Comparison of ENCODE assay signal across 25 cellular contexts in the genomic region with DNA sequence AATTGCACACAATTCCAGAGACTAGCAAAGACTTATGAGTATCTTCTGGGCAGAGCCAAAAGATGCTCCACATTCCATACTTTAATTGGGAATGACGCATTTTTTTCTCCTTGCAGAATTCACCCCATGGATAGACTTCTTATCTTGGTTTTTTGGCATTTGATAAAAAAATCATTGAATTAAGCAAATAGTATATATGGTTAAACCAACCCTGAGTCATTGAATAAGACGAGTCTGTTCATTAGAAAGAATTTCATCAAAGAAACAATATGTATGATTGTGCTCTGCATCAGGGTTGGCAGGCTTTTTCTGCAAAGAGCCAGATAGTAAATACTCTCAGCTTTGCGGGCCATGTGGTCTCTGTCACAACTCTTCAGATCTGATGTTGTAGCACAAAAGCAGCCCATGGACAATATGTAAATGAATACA. TPM values are rescaled to one million over a fixed set of nuclear protein-coding genes. Genes with fewer than 3 reads are reported as not detected.
A peak's percentile ranks its signal among the peaks of the same experiment; 100 is the strongest.
DNase-seq lines count a peak whose midpoint lies in the region; FAIRE-seq and TF ChIP-seq lines count a peak whose summit lies in the region.
"Had no signal": no experiment of that assay in that cellular context is flagged by ENCODE, and none has a peak within 500 bp of the region (broad histone marks: within the 10 kb centered on the region; RNA-seq: fewer than 3 reads in every experiment).

No MANE protein-coding gene starts in this region.

- H3K4me2 ChIP-seq in smooth muscle cell, result peak overlapping the region; percentile 69
- H3K4me2 ChIP-seq: BLaER1 treated with 17β-estradiol and CSF1 and Interleukin-3, amounts not matched to agents 10 nM and 100 nM had no signal

- no peak for FAIRE-seq in small intestine (lab: Jason Lieb, UNC)
- FAIRE-seq: A204.1, GM12892, H1 had no signal

- H3K4me1 ChIP-seq in smooth muscle cell (ENCODE audit: low read depth) (peaks cover 7% of the 10 kb centered on the region), small intestine (ENCODE audit: control insufficient read depth in 2 of 2, insufficient read depth in 1 of 2, low read depth in 1 of 2, low read length in 1 of 2) (no peaks in the 10 kb centered on the region)
- H3K4me1 ChIP-seq: BE2C; BLaER1 treated with 17β-estradiol and CSF1 and Interleukin-3, amounts not matched to agents 10 nM and 100 nM had no signal

- H3K27ac ChIP-seq in smooth muscle cell (ENCODE audit: low read depth), result peak overlapping the region; percentile 80
- H3K27ac ChIP-seq in small intestine (ENCODE audit: low read depth in 1 of 2, low read length in 1 of 2), result no peak overlapping the region
- H3K27ac ChIP-seq: 22Rv1; BLaER1 treated with 17β-estradiol and CSF1 and Interleukin-3, amounts not matched to agents 10 nM and 100 nM; GM23248 had no signal

- no peaks in the 10 kb centered on the region for H3K79me2 ChIP-seq in smooth muscle cell (ENCODE audit: low read depth)

- H3K9me3 ChIP-seq in smooth muscle cell (replicated peaks; ENCODE audit: low read depth) (no peaks in the 10 kb centered on the region), small intestine (ENCODE audit: control insufficient read depth, low read depth) (no peaks in the 10 kb centered on the region)
- H3K9me3 ChIP-seq: BE2C; BLaER1 treated with 17β-estradiol and CSF1 and Interleukin-3, amounts not matched to agents 10 nM and 100 nM had no signal

- no peak overlapping the region for H2AFZ ChIP-seq in smooth muscle cell (ENCODE audit: low read depth)

- H3K9ac ChIP-seq in smooth muscle cell (ENCODE audit: low read depth), result no peak overlapping the region
- H3K9ac ChIP-seq: BLaER1 treated with 17β-estradiol and CSF1 and Interleukin-3, amounts not matched to agents 10 nM and 100 nM; GM23248 had no signal

- TF ChIP-seq CTCF in smooth muscle cell (IDR thresholded peaks at IDR 0.05; ENCODE audit: borderline replicate concordance, insufficient read depth, poor library complexity, severe bottlenecking), result no peak

- H3K27me3 ChIP-seq in smooth muscle cell (ENCODE audit: low read depth) (no peaks in the 10 kb centered on the region), small intestine (ENCODE audit: control insufficient read depth in 2 of 2, insufficient read depth in 2 of 2, low read length in 2 of 2) (no peaks in the 10 kb centered on the region)
- H3K27me3 ChIP-seq: BE2C; BLaER1 treated with 17β-estradiol and CSF1 and Interleukin-3, amounts not matched to agents 10 nM and 100 nM had no signal

- peaks cover 18% of the 10 kb centered on the region for H3F3A ChIP-seq in smooth muscle cell (ENCODE audit: low read depth)

- WGBS in smooth muscle cell (ENCODE audit: low lambda C conversion rate), result 14% methylated on average over 3 of the region's 3 CpGs
- WGBS in small intestine, 3 donors, result 79 to 92% (median 84%) methylated on average over 3 of the region's 3 CpGs

- DNase-seq in COLO829 (ENCODE audit: low spot score), result peak; percentile 71
- DNase-seq in RPMI7951 (ENCODE audit: low read depth), result peak; percentile 27
- DNase-seq in amniotic epithelial cell (ENCODE audit: low read depth), result peak; percentile 65
- no peak for DNase-seq in smooth muscle cell (lab: John Stamatoyannopoulos, UW; ENCODE audit: unreplicated experiment)
- DNase-seq in DMS 273 (lab: John Stamatoyannopoulos, UW; ENCODE audit: unreplicated experiment), result no peak
- DNase-seq in NCI-H2196 (lab: John Stamatoyannopoulos, UW; ENCODE audit: unreplicated experiment), result no peak
- DNase-seq in small intestine, result no peak
- DNase-seq: AML-193; BE2C; Calu3; CD4-positive, alpha-beta T cell; CD8-positive, alpha-beta memory T cell; COR-L47; DMS153; DMS79; GF-D8; GM23248; H7; HCEC 1CT had no signal

- H3K4me3 ChIP-seq in smooth muscle cell (peak overlapping the region; percentile 8), small intestine (ENCODE audit: low read depth in 1 of 2, low read length in 2 of 2) (no peak overlapping the region)
- H3K4me3 ChIP-seq: BLaER1 treated with 17β-estradiol and CSF1 and Interleukin-3, amounts not matched to agents 10 nM and 100 nM; GM23248 had no signal

- no peaks in the 10 kb centered on the region for H4K20me1 ChIP-seq in smooth muscle cell (ENCODE audit: low read depth)
- H4K20me1 ChIP-seq: BLaER1 treated with 17β-estradiol and CSF1 and Interleukin-3, amounts not matched to agents 10 nM and 100 nM had no signal

- H3K36me3 ChIP-seq in smooth muscle cell (ENCODE audit: low read depth) (no peaks in the 10 kb centered on the region), small intestine (ENCODE audit: control insufficient read depth in 2 of 2, insufficient read depth in 2 of 2, low read length in 2 of 2) (no peaks in the 10 kb centered on the region)
- H3K36me3 ChIP-seq: BE2C; BLaER1 treated with 17β-estradiol and CSF1 and Interleukin-3, amounts not matched to agents 10 nM and 100 nM had no signal

RNA-seq across cellular contexts. Expression of a gene that starts 9.2 kb away (rescaled TPM):
- total RNA-seq in RPMI7951 (2014; rRNA removed; shearing (Covaris generic)), result 3.5 and 3.8 TPM in 2 replicates
- total RNA-seq in smooth muscle cell, result 99.5 and 125 TPM in 2 replicates
- polyA plus RNA-seq in smooth muscle cell, result 118 and 128 TPM in 2 replicates
- 10 to 100 TPM in 2 of 3 donors, 1 to 10 TPM in 1; 2.2 to 16.3 (median 11.9) TPM for polyA plus RNA-seq in small intestine
- total RNA-seq: Calu3; CD4-positive, alpha-beta T cell; CD8-positive, alpha-beta memory T cell had no signal
- polyA plus RNA-seq: CD14-positive monocyte; CD8-positive, alpha-beta memory T cell had no signal

Comparison
In these comparisons a context has a peak if more than half of its experiments do, and no peak if none do; other contexts are left out.
1. DNase-seq: peak in COLO829 (single experiment), RPMI7951 (single experiment) and amniotic epithelial cell (single experiment); none in smooth muscle cell (single experiment), DMS 273 (single experiment), NCI-H2196 (single experiment) and small intestine (single experiment).
2. RNA of a gene that starts 9.2 kb away (total RNA-seq): 99.5 to 125 TPM in smooth muscle cell; 3.5 to 3.8 TPM in RPMI7951; every median in the first group is over 10 times any median in the second.